26 cellular contexts compared by ENCODE assay signal in genomic region chr10:15589109-15589508, GRCh38.
DNase-seq lines count a peak whose midpoint lies in the region; ATAC-seq, FAIRE-seq and TF ChIP-seq lines count a peak whose summit lies in the region.
"Had no signal": no experiment of that assay in that cellular context is flagged by ENCODE, and none has a peak within 500 bp of the region (broad histone marks: within the 10 kb centered on the region; RNA-seq: fewer than 3 reads in every experiment).

No MANE protein-coding gene starts in this region.

- CTCF ChIA-PET in K562 (lab: Yijun Ruan, JAX; ENCODE audit: low intra/inter-chr PET ratio), result no interaction called here

- TF ChIP-seq POLR2A in K562 (conservative IDR thresholded peaks at IDR 0.05) (no peak), Peyer's patch (IDR thresholded peaks at IDR 0.05) (no peak)

- ATAC-seq in K562, result no peak
- ATAC-seq: A549 had no signal

- intact Hi-C loops in K562 (cut with micrococcal nuclease), result loop anchor here (5.0 to 10.0 kb wide), 3 partner anchors 63 to 236 kb away; no protein-coding TSS in a partner anchor

- H3F3A ChIP-seq in GM23248 (ENCODE audit: insufficient read depth), result no peaks in the 10 kb centered on the region

- H4K20me1 ChIP-seq in GM23248 (ENCODE audit: insufficient read depth) (no peaks in the 10 kb centered on the region), K562 (replicated peaks; ENCODE audit: control insufficient read depth, insufficient read depth, low read length) (no peaks in the 10 kb centered on the region)

- H3K9me2 ChIP-seq in GM23248 (ENCODE audit: insufficient read depth), result no peaks in the 10 kb centered on the region
- H3K9me2 ChIP-seq: SK-N-SH had no signal

- in situ Hi-C loops in GM23248 (cut with MboI) (loop anchor here (10.0 kb wide), 1 partner anchor 126 kb away; the partner anchor contains the start of gene ITGA8), K562 (cut with MboI) (loop anchor here (25.0 kb wide), 1 partner anchor 123 kb away; the partner anchor contains the start of gene ITGA8)

- POLR2A ChIA-PET in K562 (lab: Yijun Ruan, JAX), result no interaction called here

- H3K4me1 ChIP-seq in GM23248 (ENCODE audit: insufficient read depth), result peaks cover 8% of the 10 kb centered on the region; the same call in 1 of the 2 replicates
- H3K4me1 ChIP-seq in K562 (replicated peaks in 1 of 2; ENCODE audit: control insufficient read depth in 2 of 2, insufficient read depth in 2 of 2, low read length in 2 of 2), result peaks cover 0 to 4% of the 10 kb centered on the region in 2 experiments; a peak in 1 of 5 replicates
- no peaks in the 10 kb centered on the region for H3K4me1 ChIP-seq in Peyer's patch
- H3K4me1 ChIP-seq: A549 had no signal

- no peaks in the 10 kb centered on the region for H3K9me1 ChIP-seq in K562 (ENCODE audit: control insufficient read depth, insufficient read depth, low read length)

- DNase-seq in GM23248 (peak; percentile 6), K562 (ENCODE audit: extremely low read depth in 1 of 4, low spot score in 3 of 4) (no peak), hepatic stellate cell (ENCODE audit: low spot score) (peak; percentile 18), nephron progenitor cell (no peak), Peyer's patch (no peak), NCI-H1105 treated with DMSO at 0.1 percent for 48 hours (lab: John Stamatoyannopoulos, UW) (no peak), COLO829 (ENCODE audit: low spot score) (no peak), progenitor cell of endocrine pancreas (ENCODE audit: low spot score, unreplicated experiment) (no peak)
- DNase-seq: Calu3; CD4-positive, alpha-beta T cell; DMS153; GDM1; MG63; NCI-H1048; NCI-H1436; NCI-H1930; NCI-H2227 treated with DMSO at 0.1 percent for 48 hours; NCI-H510A treated with DMSO at 0.1 percent for 48 hours; NCI-H748 treated with DMSO at 0.1 percent for 48 hours; PC-9; SHP77 treated with DMSO at 0.1 percent for 48 hours; SK-N-SH had no signal

- H2AFZ ChIP-seq in GM23248 (peak overlapping the region; percentile 57), K562 (ENCODE audit: low read depth, low read length) (peak overlapping the region; percentile 64; the same call in 1 of the 2 replicates)
- H2AFZ ChIP-seq: PC-9 had no signal

- peaks cover 63% of the 10 kb centered on the region for H3K36me3 Mint-ChIP-seq in nephron progenitor cell (ENCODE audit: low read depth)
- H3K36me3 Mint-ChIP-seq in progenitor cell of endocrine pancreas (ENCODE audit: insufficient read depth), result no peaks in the 10 kb centered on the region

- no TSS peak for BruUV-seq in K562 (replicated peaks; lab: Mats Ljungman, UMichigan)

- H3K4me3 Mint-ChIP-seq in nephron progenitor cell (no peak overlapping the region), progenitor cell of endocrine pancreas (ENCODE audit: low read depth) (no peak overlapping the region)
- H3K4me3 Mint-ChIP-seq: CD4-positive, alpha-beta T cell had no signal

- H3K27ac ChIP-seq in GM23248 (no peak overlapping the region), K562 (ENCODE audit: extremely low read depth, low read depth, low read length) (no peak overlapping the region), Peyer's patch (no peak overlapping the region)
- H3K27ac ChIP-seq: A549, PC-9, RWPE1 had no signal

- H3K79me2 ChIP-seq in GM23248 (ENCODE audit: insufficient read depth) (no peaks in the 10 kb centered on the region), K562 (ENCODE audit: control insufficient read depth, insufficient read depth, low read length) (no peaks in the 10 kb centered on the region)

- no peak for FAIRE-seq in K562 (lab: Jason Lieb, UNC)
- FAIRE-seq: A549, GM18507, H54 had no signal

- no peak overlapping the region for H3K4me3 ChIP-seq in GM23248
- no peak overlapping the region for H3K4me3 ChIP-seq in K562
- H3K4me3 ChIP-seq in Peyer's patch, result no peak overlapping the region
- H3K4me3 ChIP-seq: A549, MG63, PC-9 had no signal

- H3K36me3 ChIP-seq in GM23248 (ENCODE audit: low read depth) (no peaks in the 10 kb centered on the region), K562 (ENCODE audit: control insufficient read depth, insufficient read depth, low read length) (no peaks in the 10 kb centered on the region), Peyer's patch (no peaks in the 10 kb centered on the region)
- H3K36me3 ChIP-seq: MG63 had no signal

- H3K9ac ChIP-seq in GM23248, result no peak overlapping the region
- no peak overlapping the region for H3K9ac ChIP-seq in K562 (ENCODE audit: insufficient read depth in 1 of 2, low read depth in 2 of 2, low read length in 2 of 2)
- H3K9ac ChIP-seq: SK-N-SH had no signal

- no peak overlapping the region for H3K4me2 ChIP-seq in GM23248 (ENCODE audit: unreplicated experiment)
- H3K4me2 ChIP-seq in K562 (ENCODE audit: insufficient read depth, low read length), result 0 out of 2 replicates have a peak overlapping the region, but pooled peaks have one; percentile 1
- H3K4me2 ChIP-seq: A549, PC-9, SK-N-SH had no signal

- no peaks in the 10 kb centered on the region for H3K9me3 ChIP-seq in GM23248 (ENCODE audit: low read depth)
- no peaks in the 10 kb centered on the region for H3K9me3 ChIP-seq in K562 (replicated peaks; ENCODE audit: control insufficient read depth, insufficient read depth, low read depth, low read length)
- H3K9me3 ChIP-seq in Peyer's patch, result no peaks in the 10 kb centered on the region
- H3K9me3 ChIP-seq: A549, SK-N-SH had no signal

- H3K27ac Mint-ChIP-seq in nephron progenitor cell, result peak overlapping the region; percentile 80
- no peak overlapping the region for H3K27ac Mint-ChIP-seq in progenitor cell of endocrine pancreas
- H3K27ac Mint-ChIP-seq: CD4-positive, alpha-beta T cell had no signal

- 69% methylated on average over 3 of the region's 3 CpGs for WGBS in GM23248 (ENCODE audit: low coverage in 1 of 2, low lambda C conversion rate in 2 of 2, missing lambda C conversion rate in 2 of 2), 2 experiments
- 25% methylated on average over 3 of the region's 3 CpGs for WGBS in K562 (ENCODE audit: insufficient coverage, low coverage, missing lambda C conversion rate)

- no peak for TF ChIP-seq RAD21 in K562 (CRISPR knock-in tag; conservative IDR thresholded peaks at IDR 0.05 in 1 of 2, IDR thresholded peaks at IDR 0.05 in 1 of 2)

- H3K4me1 Mint-ChIP-seq in nephron progenitor cell (peaks cover 24% of the 10 kb centered on the region), progenitor cell of endocrine pancreas (ENCODE audit: low read depth) (peaks cover 1% of the 10 kb centered on the region)

- H3K9me3 Mint-ChIP-seq in nephron progenitor cell (no peaks in the 10 kb centered on the region), progenitor cell of endocrine pancreas (ENCODE audit: low read depth) (no peaks in the 10 kb centered on the region)
- H3K9me3 Mint-ChIP-seq: CD4-positive, alpha-beta T cell had no signal

- TF ChIP-seq CTCF in K562 (IDR thresholded peaks at IDR 0.05 in 2 of 3, conservative IDR thresholded peaks at IDR 0.05 in 1 of 3; ENCODE audit: insufficient read depth in 2 of 3, low read depth in 1 of 3, low read length in 3 of 3) (no peak), nephron progenitor cell (IDR thresholded peaks at IDR 0.05) (no peak), Peyer's patch (IDR thresholded peaks at IDR 0.05) (no peak), progenitor cell of endocrine pancreas (IDR thresholded peaks at IDR 0.05; ENCODE audit: unreplicated experiment) (no peak)

- no peak for TF ChIP-seq EP300 in K562 (IDR thresholded peaks at IDR 0.05; ENCODE audit: low read length)

- H3K27me3 Mint-ChIP-seq in nephron progenitor cell (ENCODE audit: low read depth, poor library complexity) (no peaks in the 10 kb centered on the region), progenitor cell of endocrine pancreas (no peaks in the 10 kb centered on the region)

- H3K27me3 ChIP-seq in GM23248 (replicated peaks; ENCODE audit: insufficient read depth) (no peaks in the 10 kb centered on the region), K562 (ENCODE audit: control insufficient read depth in 2 of 2, insufficient read depth in 2 of 2, low read length in 2 of 2) (no peaks in the 10 kb centered on the region), Peyer's patch (no peaks in the 10 kb centered on the region)
- H3K27me3 ChIP-seq: MG63 had no signal

TF ChIP-seq in K562, 482 proteins besides CTCF, POLR2A, EP300 and RAD21 (continues in another document):
- TF ChIP-seq ATF3 (IDR thresholded peaks at IDR 0.05) (no peak), ATF3 (CRISPR knock-in tag; conservative IDR thresholded peaks at IDR 0.05) (no peak), E2F1 (CRISPR knock-in tag; IDR thresholded peaks at IDR 0.05) (no peak), FOSL1 (tag; conservative IDR thresholded peaks at IDR 0.05) (0 out of 2 replicates have a peak, but pooled peaks have one; percentile 11)

Comparison
In these comparisons a context has a peak if more than half of its experiments do, and no peak if none do; other contexts are left out.
1. DNase-seq: peak in GM23248 (single experiment) and hepatic stellate cell (single experiment); none in K562 (0 of 4), nephron progenitor cell (single experiment), Peyer's patch (0 of 3), NCI-H1105 treated with DMSO at 0.1 percent for 48 hours (single experiment), COLO829 (single experiment) and progenitor cell of endocrine pancreas (single experiment).